11 cellular contexts compared by ENCODE assay signal in genomic region chr18:12686100-12686499, GRCh38. TPM values are rescaled to one million over a fixed set of nuclear protein-coding genes. Genes with fewer than 3 reads are reported as not detected.
DNase-seq lines count a peak whose midpoint lies in the region; ATAC-seq and TF ChIP-seq lines count a peak whose summit lies in the region.
"Had no signal": no experiment of that assay in that cellular context is flagged by ENCODE, and none has a peak within 500 bp of the region (broad histone marks: within the 10 kb centered on the region; RNA-seq: fewer than 3 reads in every experiment).

No MANE protein-coding gene starts in this region.

- H3K36me3 Mint-ChIP-seq in MCF 10A (ENCODE audit: insufficient read depth, unreplicated experiment) = peaks cover 29% of the 10 kb centered on the region
- peaks cover 3% of the 10 kb centered on the region for H3K36me3 Mint-ChIP-seq in type B pancreatic cell

- H3K4me1 ChIP-seq in breast epithelium = no peaks in the 10 kb centered on the region
- H3K4me1 ChIP-seq: left lung had no signal

- H3K4me3 Mint-ChIP-seq in MCF 10A (ENCODE audit: unreplicated experiment) (no peak overlapping the region), type B pancreatic cell (no peak overlapping the region)
- H3K4me3 Mint-ChIP-seq: effector memory CD8-positive, alpha-beta T cell had no signal

- TF ChIP-seq CTCF in MCF 10A (IDR thresholded peaks at IDR 0.05; ENCODE audit: unreplicated experiment) (peak; percentile 23), breast epithelium (IDR thresholded peaks at IDR 0.05) (no peak), type B pancreatic cell (conservative IDR thresholded peaks at IDR 0.05) (peak; percentile 25), dorsolateral prefrontal cortex (IDR thresholded peaks at IDR 0.05 in 54 of 56, conservative IDR thresholded peaks at IDR 0.05 in 2 of 56; ENCODE audit: low read depth in 1 of 56, partially characterized antibody in 56 of 56) (peak in 1 of 56 donors; percentile 5)

- H3K27ac ChIP-seq in breast epithelium = no peak overlapping the region
- peak overlapping the region; percentile 14 for H3K27ac ChIP-seq in caudate nucleus (ENCODE audit: low read depth, low read length)
- peak overlapping the region in 11 of 59 donors; percentile 8 to 61 (median 36) for H3K27ac ChIP-seq in dorsolateral prefrontal cortex
- H3K27ac ChIP-seq: left lung had no signal

- H3K27ac Mint-ChIP-seq in MCF 10A (ENCODE audit: low read depth, unreplicated experiment) = no peak overlapping the region
- H3K27ac Mint-ChIP-seq in type B pancreatic cell = no peak overlapping the region

- H3K27me3 Mint-ChIP-seq in MCF 10A (ENCODE audit: insufficient read depth, unreplicated experiment) (no peaks in the 10 kb centered on the region), type B pancreatic cell (no peaks in the 10 kb centered on the region)
- H3K27me3 Mint-ChIP-seq: effector memory CD8-positive, alpha-beta T cell had no signal

- no peaks in the 10 kb centered on the region for H3K4me1 Mint-ChIP-seq in MCF 10A (ENCODE audit: insufficient read depth, unreplicated experiment)
- H3K4me1 Mint-ChIP-seq in type B pancreatic cell (ENCODE audit: unreplicated experiment) = no peaks in the 10 kb centered on the region

- no peaks in the 10 kb centered on the region for H3K9me3 Mint-ChIP-seq in MCF 10A (ENCODE audit: unreplicated experiment)
- no peaks in the 10 kb centered on the region for H3K9me3 Mint-ChIP-seq in type B pancreatic cell
- H3K9me3 Mint-ChIP-seq: effector memory CD8-positive, alpha-beta T cell had no signal

- DNase-seq in MCF 10A (ENCODE audit: unreplicated experiment) = peak; percentile 35
- no peak for DNase-seq in breast epithelium (ENCODE audit: low spot score in 2 of 2)
- DNase-seq in NCI-H2227 (lab: John Stamatoyannopoulos, UW; ENCODE audit: unreplicated experiment) = peak; percentile 47
- DNase-seq in caudate nucleus (lab: John Stamatoyannopoulos, UW) = peak in 4 of 61 donors; percentile 4 to 40 (median 21)
- no peak for DNase-seq in type B pancreatic cell (ENCODE audit: extremely low spot score, unreplicated experiment)
- DNase-seq in dorsolateral prefrontal cortex = no peak
- no peak for DNase-seq in T-helper 9 cell
- DNase-seq: activated T-cell treated with anti-CD3 and anti-CD28 coated beads for 4 hours; effector memory CD8-positive, alpha-beta T cell; left lung had no signal

- H3K27me3 ChIP-seq in breast epithelium (no peaks in the 10 kb centered on the region), dorsolateral prefrontal cortex (no peaks in the 10 kb centered on the region)
- H3K27me3 ChIP-seq: left lung had no signal

- POLR2A ChIA-PET in MCF 10A (lab: Yijun Ruan, JAX) = interaction anchor here (0.8 kb wide), 1 partner anchor 17 kb away, joined by 3 read pairs; no protein-coding TSS in a partner anchor

- intact Hi-C loops in MCF 10A (cut with micrococcal nuclease) = loop anchor here (1.0 kb wide), 1 partner anchor 248 kb away; no protein-coding TSS in a partner anchor
- intact Hi-C loops in breast epithelium (cut with DNase I; ENCODE audit: low total_unique reads) = no loop called here
- intact Hi-C loops in dorsolateral prefrontal cortex (cut with DNase I) = no loop called here

- no peaks in the 10 kb centered on the region for H3K9me3 ChIP-seq in breast epithelium
- H3K9me3 ChIP-seq: left lung had no signal

- H3K36me3 ChIP-seq in breast epithelium = no peaks in the 10 kb centered on the region

- H3K4me3 ChIP-seq in breast epithelium (no peak overlapping the region), dorsolateral prefrontal cortex (peak overlapping the region in 1 of 59 donors; percentile 14)
- H3K4me3 ChIP-seq: left lung had no signal

- ATAC-seq in GM21576 (IDR thresholded peaks at IDR 0.05; ENCODE audit: unreplicated experiment) = no peak
- ATAC-seq: effector memory CD8-positive, alpha-beta T cell; left lung had no signal

- CTCF ChIA-PET in MCF 10A (lab: Yijun Ruan, JAX) = interaction anchor here (0.6 kb wide), 1 partner anchor 20 kb away, joined by 4 read pairs; no protein-coding TSS in a partner anchor

- BruUV-seq in MCF 10A (replicated peaks; lab: Mats Ljungman, UMichigan) = no TSS peak

- TF ChIP-seq POLR2A in breast epithelium (IDR thresholded peaks at IDR 0.05) = no peak

RNA-seq across cellular contexts. Expression of gene CEP76, which starts 16.4 kb away (rescaled TPM):
- total RNA-seq in MCF 10A (2022) = 4.9 and 6.4 TPM in 2 replicates
- total RNA-seq in breast epithelium = 10 to 100 TPM in 1 of 3 donors, 1 to 10 TPM in 2; 7.4 to 11.7 (median 9.5) TPM
- 12.2 and 12.4 TPM in 2 replicates for total RNA-seq in type B pancreatic cell (ENCODE audit: low replicate concordance)
- 10 to 100 TPM in 67 of 120 experiments, 1 to 10 TPM in 53; 5.4 to 17.5 (median 10.4) TPM for total RNA-seq in dorsolateral prefrontal cortex

RNA-seq across cellular contexts. Expression of gene PSMG2, which starts 16.7 kb away (rescaled TPM):
- 88.6 and 100 TPM in 2 replicates for total RNA-seq in MCF 10A (2022)
- 100 to 1,000 TPM in 1 of 3 donors, 10 to 100 TPM in 2; 78.7 to 102 (median 83.4) TPM for total RNA-seq in breast epithelium
- total RNA-seq in type B pancreatic cell (ENCODE audit: low replicate concordance) = 57.8 and 59.0 TPM in 2 replicates
- total RNA-seq in dorsolateral prefrontal cortex = 10 to 100 TPM; 46.0 to 79.5 (median 56.9) TPM

RNA-seq across cellular contexts. Expression of gene SPIRE1, which starts 28.2 kb away (rescaled TPM):
- total RNA-seq in MCF 10A (2022) (64.8 and 78.2 TPM in 2 replicates), breast epithelium (10 to 100 TPM; 24.3 to 38.5 (median 25.9) TPM), type B pancreatic cell (ENCODE audit: low replicate concordance) (11.8 and 25.2 TPM in 2 replicates), dorsolateral prefrontal cortex (100 to 1,000 TPM in 99 of 120 experiments, 10 to 100 TPM in 21; 76.6 to 170 (median 113) TPM)

Comparison
In these comparisons a context has a peak if more than half of its experiments do, and no peak if none do; other contexts are left out.
1. DNase-seq: peak in MCF 10A (single experiment) and NCI-H2227 (single experiment); none in breast epithelium (0 of 2), type B pancreatic cell (single experiment), dorsolateral prefrontal cortex (0 of 10) and T-helper 9 cell (single experiment).
2. CTCF ChIP-seq: peak in MCF 10A (single experiment) and type B pancreatic cell (single experiment); none in breast epithelium (0 of 3).